ENCODE assay signal across 1 cellular context in genomic region chr1:1615256-1616044, GRCh38.
TF ChIP-seq lines count a peak whose summit lies in the region.

Gene MIB2, plus strand, starts transcription at chr1:1615500. Its CDS starts 7,953 bp downstream, at chr1:1623453.

TF ChIP-seq in HepG2, 621 proteins besides CTCF, POLR2A, EP300 and RAD21 (continued from another document and continues in another):
- peak; percentile 62; the same call in 1 of the 2 replicates for TF ChIP-seq THAP9 (CRISPR knock-in tag; IDR thresholded peaks at IDR 0.05; ENCODE audit: borderline replicate concordance)
- TF ChIP-seq AKNA (CRISPR knock-in tag; IDR thresholded peaks at IDR 0.05; ENCODE audit: borderline replicate concordance) = no peak
- TF ChIP-seq NFE2 (CRISPR knock-in tag; IDR thresholded peaks at IDR 0.05) = no peak
- TF ChIP-seq ATM (IDR thresholded peaks at IDR 0.05; ENCODE audit: borderline replicate concordance) = no peak
- TF ChIP-seq MXD4 (CRISPR knock-in tag; IDR thresholded peaks at IDR 0.05) = peak; percentile 75; the same call in 1 of the 2 replicates
- TF ChIP-seq ZFP36 (IDR thresholded peaks at IDR 0.05; ENCODE audit: borderline replicate concordance, low read depth, low read length, partially characterized antibody) = no peak
- TF ChIP-seq IKZF4 (CRISPR knock-in tag; IDR thresholded peaks at IDR 0.05; ENCODE audit: borderline replicate concordance, low read depth, not compliant biosample characterization) = peak; percentile 84
- TF ChIP-seq ZNF570 (CRISPR knock-in tag; IDR thresholded peaks at IDR 0.05; ENCODE audit: borderline replicate concordance) = 0 out of 2 replicates have a peak, but pooled peaks have one; percentile 35
- TF ChIP-seq LCORL (IDR thresholded peaks at IDR 0.05) = no peak
- TF ChIP-seq LCORL (CRISPR knock-in tag; IDR thresholded peaks at IDR 0.05) = peak; percentile 43; the same call in 1 of the 2 replicates
- TF ChIP-seq ZNF772 (CRISPR knock-in tag; IDR thresholded peaks at IDR 0.05) = peak; percentile 85; the same call in 1 of the 2 replicates
- TF ChIP-seq ZNF710 (CRISPR knock-in tag; IDR thresholded peaks at IDR 0.05; ENCODE audit: borderline replicate concordance) = no peak; the same call in 1 of the 2 replicates
- no peak for TF ChIP-seq PRPF4 (IDR thresholded peaks at IDR 0.05; ENCODE audit: low read depth, low read length, poor library complexity, severe bottlenecking)
- no peak for TF ChIP-seq AHDC1 (CRISPR knock-in tag; IDR thresholded peaks at IDR 0.05; ENCODE audit: borderline replicate concordance)
- no peak for TF ChIP-seq HDAC2 (CRISPR knock-in tag; IDR thresholded peaks at IDR 0.05)
- no peak for TF ChIP-seq ZNF549 (CRISPR knock-in tag; IDR thresholded peaks at IDR 0.05)
- TF ChIP-seq HBP1 (CRISPR knock-in tag; IDR thresholded peaks at IDR 0.05; ENCODE audit: low read depth) = no peak; the same call in 1 of the 2 replicates
- 0 out of 2 replicates have a peak, but pooled peaks have one; percentile 40 for TF ChIP-seq ZNF513 (CRISPR knock-in tag; conservative IDR thresholded peaks at IDR 0.05)
- TF ChIP-seq ZBTB26 (CRISPR knock-in tag; IDR thresholded peaks at IDR 0.05; ENCODE audit: borderline replicate concordance) = peak; percentile 49; the same call in 1 of the 2 replicates
- TF ChIP-seq POLR2AphosphoS2 (IDR thresholded peaks at IDR 0.05; ENCODE audit: low read depth, low read length) = no peak
- TF ChIP-seq TBX3 (IDR thresholded peaks at IDR 0.05; ENCODE audit: borderline replicate concordance) = no peak
- no peak for TF ChIP-seq PTBP1 (IDR thresholded peaks at IDR 0.05; ENCODE audit: low read depth, low read length, poor library complexity, severe bottlenecking)
- no peak for TF ChIP-seq ZNF354B (CRISPR knock-in tag; IDR thresholded peaks at IDR 0.05)
- TF ChIP-seq ATF4 (CRISPR knock-in tag; IDR thresholded peaks at IDR 0.05) = no peak
- TF ChIP-seq ZNF343 (CRISPR knock-in tag; IDR thresholded peaks at IDR 0.05) = peak; percentile 56; the same call in 1 of the 2 replicates
- 0 out of 2 replicates have a peak, but pooled peaks have one; percentile 15 for TF ChIP-seq ZBTB33 (CRISPR knock-in tag; IDR thresholded peaks at IDR 0.05)
- no peak for TF ChIP-seq ZBTB14 (CRISPR knock-in tag; IDR thresholded peaks at IDR 0.05)
